Comparison of ENCODE assay signal across 11 cellular contexts in genomic region chr6:154731296-154732218, GRCh38. TPM values are rescaled to one million over a fixed set of nuclear protein-coding genes. Genes with fewer than 3 reads are reported as not detected.
DNase-seq lines count a peak whose midpoint lies in the region; ATAC-seq and TF ChIP-seq lines count a peak whose summit lies in the region.
"Had no signal": no experiment of that assay in that cellular context is flagged by ENCODE, and none has a peak within 500 bp of the region (broad histone marks: within the 10 kb centered on the region; RNA-seq: fewer than 3 reads in every experiment).

No MANE protein-coding gene starts in this region.

- H4K8ac ChIP-seq in mesenchymal stem cell (ENCODE audit: low read length) = peak overlapping the region; percentile 47

- peaks cover 10% of the 10 kb centered on the region for H3K36me3 Mint-ChIP-seq in activated CD8-positive, alpha-beta T cell treated with anti-CD3 and anti-CD28 coated beads for 36 hours (ENCODE audit: low read depth)

- H2BK120ac ChIP-seq in mesenchymal stem cell (ENCODE audit: low read depth, low read length) = no peak overlapping the region

- no peaks in the 10 kb centered on the region for H3K27me3 Mint-ChIP-seq in activated CD8-positive, alpha-beta T cell treated with anti-CD3 and anti-CD28 coated beads for 36 hours

- H2AFZ ChIP-seq in mesenchymal stem cell (ENCODE audit: low read depth, low read length) = no peak overlapping the region

- no peak overlapping the region for H2BK12ac ChIP-seq in mesenchymal stem cell (ENCODE audit: low read length in 2 of 2)

- no peaks in the 10 kb centered on the region for H3K9me3 ChIP-seq in BLaER1
- H3K9me3 ChIP-seq in mesenchymal stem cell (ENCODE audit: control insufficient read depth, low read length) = no peaks in the 10 kb centered on the region
- H3K9me3 ChIP-seq: neutrophil had no signal

- H3K27ac Mint-ChIP-seq in activated CD8-positive, alpha-beta T cell treated with anti-CD3 and anti-CD28 coated beads for 36 hours = no peak overlapping the region

- CTCF ChIA-PET in activated CD8-positive, alpha-beta T cell treated with anti-CD3 and anti-CD28 coated beads for 36 hours (lab: Charles Lee) = interaction anchor here (0.8 to 1.7 kb wide), 6 partner anchors 34 to 74 kb away, joined by 3 to 8 read pairs (median 5); no protein-coding TSS in a partner anchor

- TF ChIP-seq CTCF in activated CD8-positive, alpha-beta T cell treated with anti-CD3 and anti-CD28 coated beads for 36 hours (IDR thresholded peaks at IDR 0.05) = no peak

- H2BK5ac ChIP-seq in mesenchymal stem cell (ENCODE audit: low read depth, low read length, poor library complexity, severe bottlenecking) = no peak overlapping the region

- no peak overlapping the region for H3K23ac ChIP-seq in mesenchymal stem cell (ENCODE audit: low read length in 2 of 2)

- WGBS in mesenchymal stem cell = 98% methylated on average over 24 of the region's 24 CpGs

- H2AK5ac ChIP-seq in mesenchymal stem cell (ENCODE audit: low read length, severe bottlenecking) = no peak overlapping the region

- H3K4ac ChIP-seq in mesenchymal stem cell (ENCODE audit: low read depth in 1 of 2, low read length in 2 of 2) = no peak overlapping the region

- H4K20me1 ChIP-seq in BLaER1 = peaks cover 27% of the 10 kb centered on the region

- H3K4me3 Mint-ChIP-seq in activated CD8-positive, alpha-beta T cell treated with anti-CD3 and anti-CD28 coated beads for 36 hours = peak overlapping the region; percentile 83

- no peaks in the 10 kb centered on the region for H3K9me3 Mint-ChIP-seq in activated CD8-positive, alpha-beta T cell treated with anti-CD3 and anti-CD28 coated beads for 36 hours

- ATAC-seq in activated CD8-positive, alpha-beta T cell treated with anti-CD3 and anti-CD28 coated beads for 36 hours = no peak

- H3K14ac ChIP-seq in mesenchymal stem cell (ENCODE audit: low read length in 2 of 2) = no peak overlapping the region

- intact Hi-C loops in activated CD8-positive, alpha-beta T cell treated with anti-CD3 and anti-CD28 coated beads for 36 hours (cut with micrococcal nuclease) = loop anchor here (2.0 to 5.0 kb wide), 3 partner anchors 41 to 73 kb away; no protein-coding TSS in a partner anchor

- H3K4me1 ChIP-seq in BLaER1 (peaks cover 32% of the 10 kb centered on the region), mesenchymal stem cell (ENCODE audit: control insufficient read depth, insufficient read depth, low read depth, low read length) (peaks cover 6% of the 10 kb centered on the region)

- POLR2A ChIA-PET in activated CD8-positive, alpha-beta T cell treated with anti-CD3 and anti-CD28 coated beads for 36 hours (lab: Charles Lee) = no interaction called here

- H4K91ac ChIP-seq in mesenchymal stem cell (ENCODE audit: low read length) = no peak overlapping the region

- H3K27ac ChIP-seq in BLaER1 (no peak overlapping the region), mesenchymal stem cell (ENCODE audit: low read length, poor library complexity, severe bottlenecking) (no peak overlapping the region)

- no peaks in the 10 kb centered on the region for H3K27me3 ChIP-seq in BLaER1
- no peaks in the 10 kb centered on the region for H3K27me3 ChIP-seq in mesenchymal stem cell (ENCODE audit: control insufficient read depth in 1 of 2, insufficient read depth in 1 of 2, low read length in 2 of 2)
- H3K27me3 ChIP-seq: neutrophil had no signal

- H3K4me1 Mint-ChIP-seq in activated CD8-positive, alpha-beta T cell treated with anti-CD3 and anti-CD28 coated beads for 36 hours (ENCODE audit: low read depth) = peaks cover 24% of the 10 kb centered on the region

- H3K36me3 ChIP-seq in BLaER1 (peaks cover 10% of the 10 kb centered on the region; the same call in 1 of the 2 replicates), mesenchymal stem cell (ENCODE audit: control insufficient read depth in 1 of 2, insufficient read depth in 2 of 2, low read depth in 1 of 2, low read length in 2 of 2) (peaks cover 0 to 8% of the 10 kb centered on the region in 2 experiments)
- H3K36me3 ChIP-seq: neutrophil had no signal

- H3K4me2 ChIP-seq in BLaER1 (peak overlapping the region; percentile 83), mesenchymal stem cell (ENCODE audit: low read length, poor library complexity, severe bottlenecking) (no peak overlapping the region)

- DNase-seq in ELR (ENCODE audit: low read depth) = peak; percentile 39
- DNase-seq in activated CD8-positive, alpha-beta T cell treated with anti-CD3 and anti-CD28 coated beads for 36 hours = no peak
- DNase-seq in mesenchymal stem cell = peak; percentile 27
- DNase-seq in Ammon's horn (ENCODE audit: low spot score) = no peak
- no peak for DNase-seq in C1 segment of cervical spinal cord (lab: John Stamatoyannopoulos, UW)
- no peak for DNase-seq in ecto neural progenitor cell (ENCODE audit: low spot score)
- no peak for DNase-seq in activated effector memory CD4-positive, alpha-beta T cell treated with Interleukin-2 at 50 U/mL for 16 hours
- DNase-seq: activated CD4-positive, alpha-beta T cell treated with anti-CD3 and anti-CD28 coated beads for 4 hours; KBM-7 had no signal

- H3K4me3 ChIP-seq in BLaER1 (no peak overlapping the region), mesenchymal stem cell (ENCODE audit: insufficient read depth in 1 of 2, low read depth in 1 of 2, low read length in 2 of 2) (peak overlapping the region in 1 of 2 experiments; percentile 89)

- H3K18ac ChIP-seq in mesenchymal stem cell (ENCODE audit: low read depth in 1 of 2, low read length in 2 of 2) = no peak overlapping the region

- H2BK15ac ChIP-seq in mesenchymal stem cell (ENCODE audit: low read depth, poor library complexity, severe bottlenecking) = no peak overlapping the region

- H3K9ac ChIP-seq in BLaER1 (no peak overlapping the region), mesenchymal stem cell (ENCODE audit: low read length) (peak overlapping the region; percentile 96)

- peaks cover 1% of the 10 kb centered on the region for H3K79me1 ChIP-seq in mesenchymal stem cell (replicated peaks; ENCODE audit: low read length, poor library complexity, severe bottlenecking)

RNA-seq across cellular contexts. Expression of gene SCAF8, which starts 1.7 kb away (rescaled TPM):
- total RNA-seq in activated CD8-positive, alpha-beta T cell treated with anti-CD3 and anti-CD28 coated beads for 36 hours = 10 to 100 TPM; 31.3 to 32.9 TPM
- polyA plus RNA-seq in mesenchymal stem cell (2013, experiment 1 of 2) = 18.9 TPM
- polyA plus RNA-seq in mesenchymal stem cell (2013, experiment 2 of 2) = 18.8 TPM

Comparison
In these comparisons a context has a peak if more than half of its experiments do, and no peak if none do; other contexts are left out.
1. DNase-seq: peak in ELR (single experiment) and mesenchymal stem cell (single experiment); none in activated CD8-positive, alpha-beta T cell treated with anti-CD3 and anti-CD28 coated beads for 36 hours (single experiment), Ammon's horn (single experiment), C1 segment of cervical spinal cord (0 of 14), ecto neural progenitor cell (single experiment) and activated effector memory CD4-positive, alpha-beta T cell treated with Interleukin-2 at 50 U/mL for 16 hours (single experiment).